In genomic region chr2:237631029-237631785, GRCh38 we compare ENCODE assay signal across 1 cellular context.
TF ChIP-seq lines count a peak whose summit lies in the region.

No MANE protein-coding gene starts in this region.

TF ChIP-seq in GM12878, 131 proteins besides CTCF, POLR2A, EP300 and RAD21 (continued from another document):
- TF ChIP-seq PKNOX1 (IDR thresholded peaks at IDR 0.05): no peak
- no peak for TF ChIP-seq POLR2AphosphoS2 (IDR thresholded peaks at IDR 0.05; ENCODE audit: low read depth, low read length)
- TF ChIP-seq CEBPB (IDR thresholded peaks at IDR 0.05; ENCODE audit: borderline replicate concordance in 1 of 2, low read depth in 2 of 2, low read length in 2 of 2): no peak
- TF ChIP-seq ZNF207 (IDR thresholded peaks at IDR 0.05; ENCODE audit: borderline replicate concordance): no peak
- no peak for TF ChIP-seq HDAC6 (IDR thresholded peaks at IDR 0.05; ENCODE audit: unreplicated experiment)
- no peak for TF ChIP-seq ATF2 (IDR thresholded peaks at IDR 0.05; ENCODE audit: low read length)
- TF ChIP-seq BMI1 (IDR thresholded peaks at IDR 0.05; ENCODE audit: borderline replicate concordance): no peak
- TF ChIP-seq, protein P1, sequence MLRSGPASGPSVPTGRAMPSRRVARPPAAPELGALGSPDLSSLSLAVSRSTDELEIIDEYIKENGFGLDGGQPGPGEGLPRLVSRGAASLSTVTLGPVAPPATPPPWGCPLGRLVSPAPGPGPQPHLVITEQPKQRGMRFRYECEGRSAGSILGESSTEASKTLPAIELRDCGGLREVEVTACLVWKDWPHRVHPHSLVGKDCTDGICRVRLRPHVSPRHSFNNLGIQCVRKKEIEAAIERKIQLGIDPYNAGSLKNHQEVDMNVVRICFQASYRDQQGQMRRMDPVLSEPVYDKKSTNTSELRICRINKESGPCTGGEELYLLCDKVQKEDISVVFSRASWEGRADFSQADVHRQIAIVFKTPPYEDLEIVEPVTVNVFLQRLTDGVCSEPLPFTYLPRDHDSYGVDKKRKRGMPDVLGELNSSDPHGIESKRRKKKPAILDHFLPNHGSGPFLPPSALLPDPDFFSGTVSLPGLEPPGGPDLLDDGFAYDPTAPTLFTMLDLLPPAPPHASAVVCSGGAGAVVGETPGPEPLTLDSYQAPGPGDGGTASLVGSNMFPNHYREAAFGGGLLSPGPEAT (IDR thresholded peaks at IDR 0.05; ENCODE audit: low read depth): no peak
- TF ChIP-seq CHD2 (IDR thresholded peaks at IDR 0.05; ENCODE audit: borderline replicate concordance, low read depth, low read length): no peak
- no peak for TF ChIP-seq MYB (IDR thresholded peaks at IDR 0.05; ENCODE audit: borderline replicate concordance, low read depth, low read length)
- TF ChIP-seq ETV6 (conservative IDR thresholded peaks at IDR 0.05 in 1 of 2, IDR thresholded peaks at IDR 0.05 in 1 of 2; ENCODE audit: borderline replicate concordance in 1 of 2, low read depth in 1 of 2): no peak
- no peak for TF ChIP-seq ZBTB40 (IDR thresholded peaks at IDR 0.05; ENCODE audit: borderline replicate concordance)
- no peak for TF ChIP-seq SRF (IDR thresholded peaks at IDR 0.05; ENCODE audit: low read depth in 2 of 2, low read length in 2 of 2)
